In genomic region chr12:54428050-54429013, GRCh38 we compare ENCODE assay signal across 9 cellular contexts. TPM values are rescaled to one million over a fixed set of nuclear protein-coding genes. Genes with fewer than 3 reads are reported as not detected.
DNase-seq lines count a peak whose midpoint lies in the region; ATAC-seq and TF ChIP-seq lines count a peak whose summit lies in the region.
"Had no signal": no experiment of that assay in that cellular context is flagged by ENCODE, and none has a peak within 500 bp of the region (broad histone marks: within the 10 kb centered on the region; RNA-seq: fewer than 3 reads in every experiment).

No MANE protein-coding gene starts in this region.

- no peak overlapping the region for H2BK5ac ChIP-seq in trophoblast cell (ENCODE audit: low read depth, low read length, poor library complexity)

- no peak overlapping the region for H2BK120ac ChIP-seq in trophoblast cell (ENCODE audit: insufficient read depth, low read length, poor library complexity)

- no peak overlapping the region for H3K14ac ChIP-seq in trophoblast cell (ENCODE audit: low read length)

- no peaks in the 10 kb centered on the region for H3K27me3 ChIP-seq in trophoblast cell (ENCODE audit: insufficient read depth, low read length)

- H3K18ac ChIP-seq in trophoblast cell (ENCODE audit: low read length), result no peak overlapping the region

- H2BK12ac ChIP-seq in trophoblast cell (ENCODE audit: low read length), result no peak overlapping the region

- H3K79me2 ChIP-seq in trophoblast cell (ENCODE audit: control insufficient read depth, insufficient read depth, low read length, poor library complexity), result no peaks in the 10 kb centered on the region

- H4K12ac ChIP-seq in trophoblast cell (ENCODE audit: low read depth, low read length), result no peak overlapping the region

- no peak overlapping the region for H3K9ac ChIP-seq in trophoblast cell (ENCODE audit: low read length)

- H3K4me1 ChIP-seq in trophoblast cell (ENCODE audit: control insufficient read depth in 1 of 2, insufficient read depth in 2 of 2, low read length in 2 of 2), result peaks cover 8 to 13% of the 10 kb centered on the region in 2 experiments

- ATAC-seq in GM21737 (IDR thresholded peaks at IDR 0.05; ENCODE audit: unreplicated experiment), result no peak

- H2AK5ac ChIP-seq in trophoblast cell (ENCODE audit: low read length), result no peak overlapping the region

- no peak overlapping the region for H4K8ac ChIP-seq in trophoblast cell (ENCODE audit: low read depth, low read length)

- no peak overlapping the region for H3K4me2 ChIP-seq in trophoblast cell (ENCODE audit: low read length)

- H3K23ac ChIP-seq in trophoblast cell (ENCODE audit: low read length), result no peak overlapping the region

- no peaks in the 10 kb centered on the region for H3K79me1 ChIP-seq in trophoblast cell (ENCODE audit: low read length)

- DNase-seq in GF-D8 (lab: John Stamatoyannopoulos, UW) (peak; percentile 67), T1000 (lab: John Stamatoyannopoulos, UW) (peak; percentile 100), fibroblast of villous mesenchyme (ENCODE audit: low read depth) (peak; percentile 45), trophoblast cell (no peak), GM10266 (ENCODE audit: extremely low spot score) (no peak), NCI-H1436 treated with DMSO at 0.1 percent for 48 hours (lab: John Stamatoyannopoulos, UW) (no peak), NCI-H2029 (lab: John Stamatoyannopoulos, UW) (no peak)
- DNase-seq: activated naive CD4-positive, alpha-beta T cell treated with anti-CD3 and anti-CD28 coated beads, Interleukin-2, amount 10 ng/mL, durations not matched to agents 7 days and 5 days had no signal

- TF ChIP-seq CTCF in fibroblast of villous mesenchyme (IDR thresholded peaks at IDR 0.05; ENCODE audit: insufficient read depth, low read depth, low read length) (no peak), GM10266 (IDR thresholded peaks at IDR 0.05; ENCODE audit: control insufficient read depth, insufficient read depth, low read depth, missing control alignments) (no peak)

- H3K36me3 ChIP-seq in trophoblast cell (ENCODE audit: control insufficient read depth in 1 of 2, insufficient read depth in 2 of 2, low read length in 2 of 2), result no peaks in the 10 kb centered on the region

- H2AFZ ChIP-seq in trophoblast cell (ENCODE audit: insufficient read depth, low read length, poor library complexity), result no peak overlapping the region

- H3K9me3 ChIP-seq in trophoblast cell (ENCODE audit: insufficient read depth, low read depth, low read length), result no peaks in the 10 kb centered on the region

- H4K91ac ChIP-seq in trophoblast cell (ENCODE audit: low read depth, low read length), result peak overlapping the region; percentile 13

- H3K27ac ChIP-seq in trophoblast cell (ENCODE audit: low read depth, low read length), result no peak overlapping the region

- no peak overlapping the region for H3K4ac ChIP-seq in trophoblast cell (ENCODE audit: low read depth, low read length)

- H3K4me3 ChIP-seq in fibroblast of villous mesenchyme (ENCODE audit: low read depth, low read length), result no peak overlapping the region
- H3K4me3 ChIP-seq in trophoblast cell (ENCODE audit: low read depth, low read length), result no peak overlapping the region

- no CpG with 5 or more reads among the region's 13 CpGs for WGBS in trophoblast cell (ENCODE audit: extremely low coverage, insufficient coverage, insufficient read length)

RNA-seq across cellular contexts. Expression of gene ITGA5, which starts 9.3 kb away (rescaled TPM):
- 431 and 438 TPM in 2 replicates for total RNA-seq in fibroblast of villous mesenchyme
- polyA plus RNA-seq in trophoblast cell (2013), result 81.6 and 90.0 TPM in 2 replicates

RNA-seq across cellular contexts. Expression of gene ZNF385A, which starts 43.8 kb away (rescaled TPM):
- 1.3 and 2.2 TPM in 2 replicates for total RNA-seq in fibroblast of villous mesenchyme
- 74.0 and 75.2 TPM in 2 replicates for polyA plus RNA-seq in trophoblast cell (2013)

RNA-seq across cellular contexts. Expression of gene GTSF1, which starts 45.1 kb away (rescaled TPM):
- 1.7 and 3.5 TPM in 2 replicates for total RNA-seq in fibroblast of villous mesenchyme
- polyA plus RNA-seq in trophoblast cell (2013), result not detected in 2 replicates

Comparison
In these comparisons a context has a peak if more than half of its experiments do, and no peak if none do; other contexts are left out.
1. DNase-seq: peak in GF-D8 (single experiment), T1000 (single experiment) and fibroblast of villous mesenchyme (single experiment); none in trophoblast cell (0 of 2), GM10266 (single experiment), NCI-H1436 treated with DMSO at 0.1 percent for 48 hours (single experiment) and NCI-H2029 (single experiment).